ENCODE assay signal across 1 cellular context in the genomic region with DNA sequence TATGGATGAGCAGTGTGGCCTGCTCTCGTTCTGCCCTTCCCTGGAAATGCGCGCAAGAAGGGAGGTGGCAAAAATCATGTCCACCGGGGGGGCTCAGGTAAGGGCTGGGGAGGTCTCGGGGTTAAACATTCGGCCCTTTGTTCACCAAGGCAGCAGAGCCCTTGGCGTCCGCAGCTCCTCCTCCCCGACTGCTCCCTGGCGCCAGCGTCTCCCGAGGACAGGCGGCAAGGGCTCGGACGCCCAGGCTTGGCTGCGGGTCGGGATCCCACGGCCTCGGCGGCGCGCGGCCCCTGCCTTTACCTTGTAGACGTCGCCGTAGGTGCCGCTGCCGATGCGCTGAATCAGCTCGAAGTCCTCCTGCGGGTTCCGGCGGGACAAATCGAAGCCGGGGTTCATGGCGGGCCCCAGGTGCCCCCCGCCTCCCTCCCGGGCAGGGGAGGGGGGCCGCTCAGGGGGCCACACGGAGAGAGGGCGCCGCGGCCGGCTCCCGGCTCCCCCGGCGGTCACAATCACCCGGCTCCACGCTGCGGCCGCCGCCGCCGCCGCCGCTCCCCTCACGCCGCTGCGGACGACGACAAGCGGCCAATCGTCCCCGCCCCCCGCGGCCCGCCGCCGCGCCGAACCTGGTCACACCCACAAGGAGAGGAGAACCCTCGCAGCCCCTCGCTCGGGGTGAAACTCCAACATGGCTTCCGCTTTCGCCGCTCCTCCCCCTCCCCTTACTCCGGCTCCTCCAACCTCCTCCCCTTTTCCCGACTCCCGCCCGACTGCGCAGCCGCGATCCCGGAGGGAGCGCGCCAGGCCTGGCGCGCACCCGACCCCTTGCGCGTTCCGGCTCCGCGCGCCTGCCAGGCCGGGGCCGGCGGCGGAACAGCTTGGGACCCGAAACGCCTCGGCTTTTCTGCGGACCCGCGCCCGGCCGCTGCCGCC.
TF ChIP-seq lines count a peak whose summit lies in the region.

A gene (minus strand): TSS at position 694 of the 930 bp plus-strand sequence. CDS start 298 bp downstream, at position 396.

TF ChIP-seq in GM12878, 131 proteins besides CTCF, POLR2A, EP300 and RAD21 (continued from another document and continues in another):
- TF ChIP-seq NFYA (IDR thresholded peaks at IDR 0.05; ENCODE audit: borderline replicate concordance, low read depth, low read length) (no peak), EED (IDR thresholded peaks at IDR 0.05; ENCODE audit: low read depth) (no peak), CBX5 (IDR thresholded peaks at IDR 0.05; ENCODE audit: low read depth) (no peak), GATAD2B (conservative IDR thresholded peaks at IDR 0.05; ENCODE audit: low read depth) (peak; percentile 71; the same call in 1 of the 2 replicates), IKZF1 (conservative IDR thresholded peaks at IDR 0.05) (peak; percentile 70), TAF1 (IDR thresholded peaks at IDR 0.05; ENCODE audit: borderline replicate concordance, low read depth, low read length) (peak; percentile 59; the same call in 1 of the 2 replicates), TCF12 (IDR thresholded peaks at IDR 0.05; ENCODE audit: low read depth, low read length) (0 out of 2 replicates have a peak, but pooled peaks have one; percentile 17), ETV6 (conservative IDR thresholded peaks at IDR 0.05 in 1 of 2, IDR thresholded peaks at IDR 0.05 in 1 of 2; ENCODE audit: borderline replicate concordance in 1 of 2, low read depth in 1 of 2) (no peak), IRF4 (IDR thresholded peaks at IDR 0.05; ENCODE audit: low read depth, low read length) (no peak), RUNX3 (IDR thresholded peaks at IDR 0.05; ENCODE audit: low read length) (no peak), NR2F1 (conservative IDR thresholded peaks at IDR 0.05) (0 out of 2 replicates have a peak, but pooled peaks have one; percentile 38), CREM (IDR thresholded peaks at IDR 0.05; ENCODE audit: low read depth) (no peak), MXI1 (IDR thresholded peaks at IDR 0.05; ENCODE audit: low read depth, low read length) (no peak), HDAC6 (IDR thresholded peaks at IDR 0.05; ENCODE audit: unreplicated experiment) (peak; percentile 78), ZZZ3 (IDR thresholded peaks at IDR 0.05; ENCODE audit: control insufficient read depth, insufficient read length, low read depth) (no peak), SRF (IDR thresholded peaks at IDR 0.05; ENCODE audit: low read depth in 2 of 2, low read length in 2 of 2) (no peak), NR2C1 (IDR thresholded peaks at IDR 0.05) (no peak), FOXK2 (IDR thresholded peaks at IDR 0.05) (no peak), WRNIP1 (IDR thresholded peaks at IDR 0.05; ENCODE audit: borderline replicate concordance, low read depth, low read length) (no peak), CREB1 (IDR thresholded peaks at IDR 0.05; ENCODE audit: low read depth) (no peak), YY1 (IDR thresholded peaks at IDR 0.05; ENCODE audit: low read depth, low read length) (peak; percentile 77), HCFC1 (IDR thresholded peaks at IDR 0.05; ENCODE audit: low read length) (no peak), ZNF217 (IDR thresholded peaks at IDR 0.05) (no peak), JUND (IDR thresholded peaks at IDR 0.05; ENCODE audit: low read depth, low read length) (no peak), GABPA (IDR thresholded peaks at IDR 0.05; ENCODE audit: low read depth) (no peak), BMI1 (IDR thresholded peaks at IDR 0.05; ENCODE audit: borderline replicate concordance) (no peak), RBBP5 (conservative IDR thresholded peaks at IDR 0.05) (0 out of 2 replicates have a peak, but pooled peaks have one; percentile 22), POLR2AphosphoS2 (IDR thresholded peaks at IDR 0.05; ENCODE audit: low read depth, low read length) (no peak), KLF5 (IDR thresholded peaks at IDR 0.05; ENCODE audit: partially characterized antibody) (peak; percentile 27)
- TF ChIP-seq, protein P1, sequence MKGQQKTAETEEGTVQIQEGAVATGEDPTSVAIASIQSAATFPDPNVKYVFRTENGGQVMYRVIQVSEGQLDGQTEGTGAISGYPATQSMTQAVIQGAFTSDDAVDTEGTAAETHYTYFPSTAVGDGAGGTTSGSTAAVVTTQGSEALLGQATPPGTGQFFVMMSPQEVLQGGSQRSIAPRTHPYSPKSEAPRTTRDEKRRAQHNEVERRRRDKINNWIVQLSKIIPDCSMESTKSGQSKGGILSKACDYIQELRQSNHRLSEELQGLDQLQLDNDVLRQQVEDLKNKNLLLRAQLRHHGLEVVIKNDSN (IDR thresholded peaks at IDR 0.05; ENCODE audit: borderline replicate concordance, extremely low read length, insufficient read depth, low read depth, low read length): no peak
- TF ChIP-seq, protein P2, sequence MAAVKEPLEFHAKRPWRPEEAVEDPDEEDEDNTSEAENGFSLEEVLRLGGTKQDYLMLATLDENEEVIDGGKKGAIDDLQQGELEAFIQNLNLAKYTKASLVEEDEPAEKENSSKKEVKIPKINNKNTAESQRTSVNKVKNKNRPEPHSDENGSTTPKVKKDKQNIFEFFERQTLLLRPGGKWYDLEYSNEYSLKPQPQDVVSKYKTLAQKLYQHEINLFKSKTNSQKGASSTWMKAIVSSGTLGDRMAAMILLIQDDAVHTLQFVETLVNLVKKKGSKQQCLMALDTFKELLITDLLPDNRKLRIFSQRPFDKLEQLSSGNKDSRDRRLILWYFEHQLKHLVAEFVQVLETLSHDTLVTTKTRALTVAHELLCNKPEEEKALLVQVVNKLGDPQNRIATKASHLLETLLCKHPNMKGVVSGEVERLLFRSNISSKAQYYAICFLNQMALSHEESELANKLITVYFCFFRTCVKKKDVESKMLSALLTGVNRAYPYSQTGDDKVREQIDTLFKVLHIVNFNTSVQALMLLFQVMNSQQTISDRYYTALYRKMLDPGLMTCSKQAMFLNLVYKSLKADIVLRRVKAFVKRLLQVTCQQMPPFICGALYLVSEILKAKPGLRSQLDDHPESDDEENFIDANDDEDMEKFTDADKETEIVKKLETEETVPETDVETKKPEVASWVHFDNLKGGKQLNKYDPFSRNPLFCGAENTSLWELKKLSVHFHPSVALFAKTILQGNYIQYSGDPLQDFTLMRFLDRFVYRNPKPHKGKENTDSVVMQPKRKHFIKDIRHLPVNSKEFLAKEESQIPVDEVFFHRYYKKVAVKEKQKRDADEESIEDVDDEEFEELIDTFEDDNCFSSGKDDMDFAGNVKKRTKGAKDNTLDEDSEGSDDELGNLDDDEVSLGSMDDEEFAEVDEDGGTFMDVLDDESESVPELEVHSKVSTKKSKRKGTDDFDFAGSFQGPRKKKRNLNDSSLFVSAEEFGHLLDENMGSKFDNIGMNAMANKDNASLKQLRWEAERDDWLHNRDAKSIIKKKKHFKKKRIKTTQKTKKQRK (IDR thresholded peaks at IDR 0.05; ENCODE audit: low read depth, low read length): no peak
- TF ChIP-seq, protein P3, sequence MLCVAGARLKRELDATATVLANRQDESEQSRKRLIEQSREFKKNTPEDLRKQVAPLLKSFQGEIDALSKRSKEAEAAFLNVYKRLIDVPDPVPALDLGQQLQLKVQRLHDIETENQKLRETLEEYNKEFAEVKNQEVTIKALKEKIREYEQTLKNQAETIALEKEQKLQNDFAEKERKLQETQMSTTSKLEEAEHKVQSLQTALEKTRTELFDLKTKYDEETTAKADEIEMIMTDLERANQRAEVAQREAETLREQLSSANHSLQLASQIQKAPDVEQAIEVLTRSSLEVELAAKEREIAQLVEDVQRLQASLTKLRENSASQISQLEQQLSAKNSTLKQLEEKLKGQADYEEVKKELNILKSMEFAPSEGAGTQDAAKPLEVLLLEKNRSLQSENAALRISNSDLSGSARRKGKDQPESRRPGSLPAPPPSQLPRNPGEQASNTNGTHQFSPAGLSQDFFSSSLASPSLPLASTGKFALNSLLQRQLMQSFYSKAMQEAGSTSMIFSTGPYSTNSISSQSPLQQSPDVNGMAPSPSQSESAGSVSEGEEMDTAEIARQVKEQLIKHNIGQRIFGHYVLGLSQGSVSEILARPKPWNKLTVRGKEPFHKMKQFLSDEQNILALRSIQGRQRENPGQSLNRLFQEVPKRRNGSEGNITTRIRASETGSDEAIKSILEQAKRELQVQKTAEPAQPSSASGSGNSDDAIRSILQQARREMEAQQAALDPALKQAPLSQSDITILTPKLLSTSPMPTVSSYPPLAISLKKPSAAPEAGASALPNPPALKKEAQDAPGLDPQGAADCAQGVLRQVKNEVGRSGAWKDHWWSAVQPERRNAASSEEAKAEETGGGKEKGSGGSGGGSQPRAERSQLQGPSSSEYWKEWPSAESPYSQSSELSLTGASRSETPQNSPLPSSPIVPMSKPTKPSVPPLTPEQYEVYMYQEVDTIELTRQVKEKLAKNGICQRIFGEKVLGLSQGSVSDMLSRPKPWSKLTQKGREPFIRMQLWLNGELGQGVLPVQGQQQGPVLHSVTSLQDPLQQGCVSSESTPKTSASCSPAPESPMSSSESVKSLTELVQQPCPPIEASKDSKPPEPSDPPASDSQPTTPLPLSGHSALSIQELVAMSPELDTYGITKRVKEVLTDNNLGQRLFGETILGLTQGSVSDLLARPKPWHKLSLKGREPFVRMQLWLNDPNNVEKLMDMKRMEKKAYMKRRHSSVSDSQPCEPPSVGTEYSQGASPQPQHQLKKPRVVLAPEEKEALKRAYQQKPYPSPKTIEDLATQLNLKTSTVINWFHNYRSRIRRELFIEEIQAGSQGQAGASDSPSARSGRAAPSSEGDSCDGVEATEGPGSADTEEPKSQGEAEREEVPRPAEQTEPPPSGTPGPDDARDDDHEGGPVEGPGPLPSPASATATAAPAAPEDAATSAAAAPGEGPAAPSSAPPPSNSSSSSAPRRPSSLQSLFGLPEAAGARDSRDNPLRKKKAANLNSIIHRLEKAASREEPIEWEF (IDR thresholded peaks at IDR 0.05; ENCODE audit: insufficient replicate concordance, low read depth, low read length): no peak
- TF ChIP-seq, protein P4, sequence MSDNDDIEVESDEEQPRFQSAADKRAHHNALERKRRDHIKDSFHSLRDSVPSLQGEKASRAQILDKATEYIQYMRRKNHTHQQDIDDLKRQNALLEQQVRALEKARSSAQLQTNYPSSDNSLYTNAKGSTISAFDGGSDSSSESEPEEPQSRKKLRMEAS (IDR thresholded peaks at IDR 0.05; ENCODE audit: low read depth, low read length): peak; percentile 50; the same call in 1 of the 2 replicates
- TF ChIP-seq, protein P5, sequence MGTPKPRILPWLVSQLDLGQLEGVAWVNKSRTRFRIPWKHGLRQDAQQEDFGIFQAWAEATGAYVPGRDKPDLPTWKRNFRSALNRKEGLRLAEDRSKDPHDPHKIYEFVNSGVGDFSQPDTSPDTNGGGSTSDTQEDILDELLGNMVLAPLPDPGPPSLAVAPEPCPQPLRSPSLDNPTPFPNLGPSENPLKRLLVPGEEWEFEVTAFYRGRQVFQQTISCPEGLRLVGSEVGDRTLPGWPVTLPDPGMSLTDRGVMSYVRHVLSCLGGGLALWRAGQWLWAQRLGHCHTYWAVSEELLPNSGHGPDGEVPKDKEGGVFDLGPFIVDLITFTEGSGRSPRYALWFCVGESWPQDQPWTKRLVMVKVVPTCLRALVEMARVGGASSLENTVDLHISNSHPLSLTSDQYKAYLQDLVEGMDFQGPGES (IDR thresholded peaks at IDR 0.05): no peak
- TF ChIP-seq, protein P6, sequence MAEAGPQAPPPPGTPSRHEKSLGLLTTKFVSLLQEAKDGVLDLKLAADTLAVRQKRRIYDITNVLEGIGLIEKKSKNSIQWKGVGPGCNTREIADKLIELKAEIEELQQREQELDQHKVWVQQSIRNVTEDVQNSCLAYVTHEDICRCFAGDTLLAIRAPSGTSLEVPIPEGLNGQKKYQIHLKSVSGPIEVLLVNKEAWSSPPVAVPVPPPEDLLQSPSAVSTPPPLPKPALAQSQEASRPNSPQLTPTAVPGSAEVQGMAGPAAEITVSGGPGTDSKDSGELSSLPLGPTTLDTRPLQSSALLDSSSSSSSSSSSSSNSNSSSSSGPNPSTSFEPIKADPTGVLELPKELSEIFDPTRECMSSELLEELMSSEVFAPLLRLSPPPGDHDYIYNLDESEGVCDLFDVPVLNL (IDR thresholded peaks at IDR 0.05; ENCODE audit: low read depth, low read length): no peak
- TF ChIP-seq, protein P7, sequence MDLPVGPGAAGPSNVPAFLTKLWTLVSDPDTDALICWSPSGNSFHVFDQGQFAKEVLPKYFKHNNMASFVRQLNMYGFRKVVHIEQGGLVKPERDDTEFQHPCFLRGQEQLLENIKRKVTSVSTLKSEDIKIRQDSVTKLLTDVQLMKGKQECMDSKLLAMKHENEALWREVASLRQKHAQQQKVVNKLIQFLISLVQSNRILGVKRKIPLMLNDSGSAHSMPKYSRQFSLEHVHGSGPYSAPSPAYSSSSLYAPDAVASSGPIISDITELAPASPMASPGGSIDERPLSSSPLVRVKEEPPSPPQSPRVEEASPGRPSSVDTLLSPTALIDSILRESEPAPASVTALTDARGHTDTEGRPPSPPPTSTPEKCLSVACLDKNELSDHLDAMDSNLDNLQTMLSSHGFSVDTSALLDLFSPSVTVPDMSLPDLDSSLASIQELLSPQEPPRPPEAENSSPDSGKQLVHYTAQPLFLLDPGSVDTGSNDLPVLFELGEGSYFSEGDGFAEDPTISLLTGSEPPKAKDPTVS (IDR thresholded peaks at IDR 0.05; ENCODE audit: low read depth, low read length): no peak
- TF ChIP-seq, protein P8, sequence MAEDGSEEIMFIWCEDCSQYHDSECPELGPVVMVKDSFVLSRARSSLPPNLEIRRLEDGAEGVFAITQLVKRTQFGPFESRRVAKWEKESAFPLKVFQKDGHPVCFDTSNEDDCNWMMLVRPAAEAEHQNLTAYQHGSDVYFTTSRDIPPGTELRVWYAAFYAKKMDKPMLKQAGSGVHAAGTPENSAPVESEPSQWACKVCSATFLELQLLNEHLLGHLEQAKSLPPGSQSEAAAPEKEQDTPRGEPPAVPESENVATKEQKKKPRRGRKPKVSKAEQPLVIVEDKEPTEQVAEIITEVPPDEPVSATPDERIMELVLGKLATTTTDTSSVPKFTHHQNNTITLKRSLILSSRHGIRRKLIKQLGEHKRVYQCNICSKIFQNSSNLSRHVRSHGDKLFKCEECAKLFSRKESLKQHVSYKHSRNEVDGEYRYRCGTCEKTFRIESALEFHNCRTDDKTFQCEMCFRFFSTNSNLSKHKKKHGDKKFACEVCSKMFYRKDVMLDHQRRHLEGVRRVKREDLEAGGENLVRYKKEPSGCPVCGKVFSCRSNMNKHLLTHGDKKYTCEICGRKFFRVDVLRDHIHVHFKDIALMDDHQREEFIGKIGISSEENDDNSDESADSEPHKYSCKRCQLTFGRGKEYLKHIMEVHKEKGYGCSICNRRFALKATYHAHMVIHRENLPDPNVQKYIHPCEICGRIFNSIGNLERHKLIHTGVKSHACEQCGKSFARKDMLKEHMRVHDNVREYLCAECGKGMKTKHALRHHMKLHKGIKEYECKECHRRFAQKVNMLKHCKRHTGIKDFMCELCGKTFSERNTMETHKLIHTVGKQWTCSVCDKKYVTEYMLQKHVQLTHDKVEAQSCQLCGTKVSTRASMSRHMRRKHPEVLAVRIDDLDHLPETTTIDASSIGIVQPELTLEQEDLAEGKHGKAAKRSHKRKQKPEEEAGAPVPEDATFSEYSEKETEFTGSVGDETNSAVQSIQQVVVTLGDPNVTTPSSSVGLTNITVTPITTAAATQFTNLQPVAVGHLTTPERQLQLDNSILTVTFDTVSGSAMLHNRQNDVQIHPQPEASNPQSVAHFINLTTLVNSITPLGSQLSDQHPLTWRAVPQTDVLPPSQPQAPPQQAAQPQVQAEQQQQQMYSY (CRISPR knock-in tag; IDR thresholded peaks at IDR 0.05): no peak
- TF ChIP-seq, protein P9, sequence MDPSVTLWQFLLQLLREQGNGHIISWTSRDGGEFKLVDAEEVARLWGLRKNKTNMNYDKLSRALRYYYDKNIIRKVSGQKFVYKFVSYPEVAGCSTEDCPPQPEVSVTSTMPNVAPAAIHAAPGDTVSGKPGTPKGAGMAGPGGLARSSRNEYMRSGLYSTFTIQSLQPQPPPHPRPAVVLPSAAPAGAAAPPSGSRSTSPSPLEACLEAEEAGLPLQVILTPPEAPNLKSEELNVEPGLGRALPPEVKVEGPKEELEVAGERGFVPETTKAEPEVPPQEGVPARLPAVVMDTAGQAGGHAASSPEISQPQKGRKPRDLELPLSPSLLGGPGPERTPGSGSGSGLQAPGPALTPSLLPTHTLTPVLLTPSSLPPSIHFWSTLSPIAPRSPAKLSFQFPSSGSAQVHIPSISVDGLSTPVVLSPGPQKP (IDR thresholded peaks at IDR 0.05; ENCODE audit: low read depth, low read length): no peak; the same call in 1 of the 2 replicates
